ENCODE assay signal across 37 cellular contexts in the genomic region with DNA sequence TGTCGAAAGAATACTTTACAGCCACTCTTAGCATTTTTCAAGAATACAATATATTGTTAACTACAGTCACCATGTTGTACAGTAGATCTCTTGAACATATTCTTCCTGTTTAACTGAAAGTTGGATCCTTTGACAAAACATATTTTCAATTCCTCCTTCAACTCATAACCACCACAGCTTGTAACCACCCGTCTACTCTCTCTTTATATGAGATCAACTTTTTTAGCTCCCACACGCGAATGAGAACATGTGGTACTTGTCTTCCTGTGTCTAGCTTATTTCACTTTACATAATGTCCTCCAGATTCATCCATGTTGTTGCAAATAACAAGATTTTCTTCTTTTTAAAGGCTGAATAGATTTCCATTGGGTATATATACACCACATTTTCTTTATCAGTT.
"Had no signal": no experiment of that assay in that cellular context is flagged by ENCODE, and none has a peak within 500 bp of the region (broad histone marks: within the 10 kb centered on the region; RNA-seq: fewer than 3 reads in every experiment).

No MANE protein-coding gene starts in this region.

- H3K27me3 Mint-ChIP-seq: activated CD4-positive, alpha-beta memory T cell treated with anti-CD3 and anti-CD28 coated beads, Interleukin-2, amount 10 ng/mL, durations not matched to agents 7 days and 5 days; activated CD4-positive, alpha-beta T cell treated with anti-CD3 and anti-CD28 coated beads for 36 hours; activated CD4-positive, alpha-beta T cell treated with anti-CD3 and anti-CD28 coated beads, Interleukin-2, amount 10 ng/mL, durations not matched to agents 7 days and 5 days; activated CD8-positive, alpha-beta memory T cell treated with anti-CD3 and anti-CD28 coated beads, Interleukin-2, amount 10 ng/mL, durations not matched to agents 7 days and 5 days; activated naive CD4-positive, alpha-beta T cell treated with anti-CD3 and anti-CD28 coated beads, Interleukin-2, amount 10 ng/mL, durations not matched to agents 7 days and 5 days; activated naive CD4-positive, alpha-beta T cell treated with anti-CD3 and anti-CD28 coated beads, Interleukin-2, amount 50 U/mL, for 24 hours; activated naive CD8-positive, alpha-beta T cell treated with anti-CD3 and anti-CD28 coated beads, Interleukin-2, amount 10 ng/mL, durations not matched to agents 7 days and 5 days; activated naive CD8-positive, alpha-beta T cell treated with anti-CD3 and anti-CD28 coated beads, Interleukin-2, amount 50 U/mL, for 24 hours; activated T-cell treated with anti-CD3 and anti-CD28 coated beads, Interleukin-2, amount 50 U/mL, for 24 hours; central memory CD8-positive, alpha-beta T cell had no signal

- H3K4me3 Mint-ChIP-seq: activated CD4-positive, alpha-beta memory T cell treated with anti-CD3 and anti-CD28 coated beads, Interleukin-2, amount 10 ng/mL, durations not matched to agents 7 days and 5 days; activated CD4-positive, alpha-beta T cell treated with anti-CD3 and anti-CD28 coated beads for 36 hours; activated CD4-positive, alpha-beta T cell treated with anti-CD3 and anti-CD28 coated beads, Interleukin-2, amount 10 ng/mL, durations not matched to agents 7 days and 5 days; activated CD8-positive, alpha-beta memory T cell treated with anti-CD3 and anti-CD28 coated beads, Interleukin-2, amount 10 ng/mL, durations not matched to agents 7 days and 5 days; activated CD8-positive, alpha-beta T cell treated with anti-CD3 and anti-CD28 coated beads, Interleukin-2, amount 10 ng/mL, durations not matched to agents 7 days and 5 days; activated naive CD4-positive, alpha-beta T cell treated with anti-CD3 and anti-CD28 coated beads, Interleukin-2, amount 10 ng/mL, durations not matched to agents 7 days and 5 days; activated naive CD4-positive, alpha-beta T cell treated with anti-CD3 and anti-CD28 coated beads, Interleukin-2, amount 50 U/mL, for 24 hours; activated naive CD8-positive, alpha-beta T cell; activated naive CD8-positive, alpha-beta T cell treated with anti-CD3 and anti-CD28 coated beads, Interleukin-2, amount 10 ng/mL, durations not matched to agents 7 days and 5 days; activated naive CD8-positive, alpha-beta T cell treated with anti-CD3 and anti-CD28 coated beads, Interleukin-2, amount 50 U/mL, for 24 hours; activated T-cell treated with anti-CD3 and anti-CD28 coated beads, Interleukin-2, amount 50 U/mL, for 24 hours; brain; central memory CD8-positive, alpha-beta T cell; T-helper 1 cell treated with Interleukin-12 subunit alpha and Interleukin-12 subunit beta and Interleukin-4 antibody, amounts not matched to agents 30 μg/mL and 1 μg/mL, for 36 hours; T-helper 2 cell treated with Interferon-gamma antibody and Interleukin-4, amounts not matched to agents 5 μg/mL and 100 μg/mL, for 36 hours; WTC11 had no signal

- H3K27ac ChIP-seq: ascending aorta, cardiac muscle cell, WERI-Rb-1 had no signal

- H3K4me1 ChIP-seq: ascending aorta had no signal

- ATAC-seq: activated CD4-positive, alpha-beta T cell treated with anti-CD3 and anti-CD28 coated beads for 36 hours; activated CD4-positive, CD25-positive, alpha-beta regulatory T cell treated with anti-CD3 and anti-CD28 coated beads, Interleukin-2, amount 50 U/mL, for 24 hours; activated CD8-positive, alpha-beta memory T cell treated with anti-CD3 and anti-CD28 coated beads, Interleukin-2, amount 10 ng/mL, durations not matched to agents 7 days and 5 days; activated CD8-positive, alpha-beta T cell treated with anti-CD3 and anti-CD28 coated beads, Interleukin-2, amount 10 ng/mL, durations not matched to agents 7 days and 5 days; activated naive CD8-positive, alpha-beta T cell treated with anti-CD3 and anti-CD28 coated beads, Interleukin-2, amount 50 U/mL, for 24 hours; WTC11 had no signal

- H3K4me3 ChIP-seq: ascending aorta, cardiac muscle cell had no signal

- H3K9me3 Mint-ChIP-seq: activated CD4-positive, alpha-beta memory T cell treated with anti-CD3 and anti-CD28 coated beads, Interleukin-2, amount 10 ng/mL, durations not matched to agents 7 days and 5 days; activated CD4-positive, alpha-beta T cell treated with anti-CD3 and anti-CD28 coated beads, Interleukin-2, amount 10 ng/mL, durations not matched to agents 7 days and 5 days; activated naive CD4-positive, alpha-beta T cell treated with anti-CD3 and anti-CD28 coated beads, Interleukin-2, amount 10 ng/mL, durations not matched to agents 7 days and 5 days; activated naive CD8-positive, alpha-beta T cell treated with anti-CD3 and anti-CD28 coated beads, Interleukin-2, amount 10 ng/mL, durations not matched to agents 7 days and 5 days; activated naive CD8-positive, alpha-beta T cell treated with anti-CD3 and anti-CD28 coated beads, Interleukin-2, amount 50 U/mL, for 24 hours; activated T-helper 2 cell treated with anti-CD3 and anti-CD28 coated beads, Interferon-gamma antibody, Interleukin-2, Interleukin-4, amounts not matched to agents 10 μg/mL and 5 μg/mL and 100 μg/mL, durations not matched to agents 14 hours and 24 hours and 36 hours; T-helper 1 cell treated with Interleukin-12 subunit alpha and Interleukin-12 subunit beta and Interleukin-4 antibody, amounts not matched to agents 30 μg/mL and 1 μg/mL, for 36 hours; T-helper 2 cell treated with Interferon-gamma antibody and Interleukin-4, amounts not matched to agents 5 μg/mL and 100 μg/mL, for 36 hours had no signal

- H3K36me3 Mint-ChIP-seq: activated CD8-positive, alpha-beta memory T cell treated with anti-CD3 and anti-CD28 coated beads, Interleukin-2, amount 10 ng/mL, durations not matched to agents 7 days and 5 days; activated naive CD4-positive, alpha-beta T cell treated with anti-CD3 and anti-CD28 coated beads, Interleukin-2, amount 10 ng/mL, durations not matched to agents 7 days and 5 days; activated naive CD4-positive, alpha-beta T cell treated with anti-CD3 and anti-CD28 coated beads, Interleukin-2, amount 50 U/mL, for 24 hours; activated naive CD8-positive, alpha-beta T cell; activated naive CD8-positive, alpha-beta T cell treated with anti-CD3 and anti-CD28 coated beads, Interleukin-2, amount 10 ng/mL, durations not matched to agents 7 days and 5 days; brain had no signal

- H3K36me3 ChIP-seq: ascending aorta, cardiac muscle cell, WERI-Rb-1 had no signal

- H3K27me3 ChIP-seq: ascending aorta, cardiac muscle cell had no signal

- H3K4me1 Mint-ChIP-seq: activated CD4-positive, alpha-beta memory T cell treated with anti-CD3 and anti-CD28 coated beads, Interleukin-2, amount 10 ng/mL, durations not matched to agents 7 days and 5 days; activated CD4-positive, alpha-beta T cell treated with anti-CD3 and anti-CD28 coated beads for 36 hours; activated CD4-positive, alpha-beta T cell treated with anti-CD3 and anti-CD28 coated beads, Interleukin-2, amount 10 ng/mL, durations not matched to agents 7 days and 5 days; activated CD8-positive, alpha-beta memory T cell treated with anti-CD3 and anti-CD28 coated beads, Interleukin-2, amount 10 ng/mL, durations not matched to agents 7 days and 5 days; activated naive CD4-positive, alpha-beta T cell treated with anti-CD3 and anti-CD28 coated beads, Interleukin-2, amount 10 ng/mL, durations not matched to agents 7 days and 5 days; activated naive CD4-positive, alpha-beta T cell treated with anti-CD3 and anti-CD28 coated beads, Interleukin-2, amount 50 U/mL, for 24 hours; activated naive CD8-positive, alpha-beta T cell treated with anti-CD3 and anti-CD28 coated beads, Interleukin-2, amount 10 ng/mL, durations not matched to agents 7 days and 5 days; activated naive CD8-positive, alpha-beta T cell treated with anti-CD3 and anti-CD28 coated beads, Interleukin-2, amount 50 U/mL, for 24 hours; central memory CD8-positive, alpha-beta T cell had no signal

- H3K27ac Mint-ChIP-seq: activated CD4-positive, alpha-beta memory T cell treated with anti-CD3 and anti-CD28 coated beads, Interleukin-2, amount 10 ng/mL, durations not matched to agents 7 days and 5 days; activated CD4-positive, alpha-beta T cell treated with anti-CD3 and anti-CD28 coated beads for 36 hours; activated CD4-positive, alpha-beta T cell treated with anti-CD3 and anti-CD28 coated beads, Interleukin-2, amount 10 ng/mL, durations not matched to agents 7 days and 5 days; activated CD8-positive, alpha-beta memory T cell treated with anti-CD3 and anti-CD28 coated beads, Interleukin-2, amount 10 ng/mL, durations not matched to agents 7 days and 5 days; activated CD8-positive, alpha-beta T cell treated with anti-CD3 and anti-CD28 coated beads, Interleukin-2, amount 10 ng/mL, durations not matched to agents 7 days and 5 days; activated naive CD4-positive, alpha-beta T cell treated with anti-CD3 and anti-CD28 coated beads, Interleukin-2, amount 10 ng/mL, durations not matched to agents 7 days and 5 days; activated naive CD4-positive, alpha-beta T cell treated with anti-CD3 and anti-CD28 coated beads, Interleukin-2, amount 50 U/mL, for 24 hours; activated naive CD8-positive, alpha-beta T cell; activated naive CD8-positive, alpha-beta T cell treated with anti-CD3 and anti-CD28 coated beads, Interleukin-2, amount 10 ng/mL, durations not matched to agents 7 days and 5 days; activated naive CD8-positive, alpha-beta T cell treated with anti-CD3 and anti-CD28 coated beads, Interleukin-2, amount 50 U/mL, for 24 hours; activated T-cell treated with anti-CD3 and anti-CD28 coated beads, Interleukin-2, amount 50 U/mL, for 24 hours; activated T-helper 2 cell treated with anti-CD3 and anti-CD28 coated beads, Interferon-gamma antibody, Interleukin-2, Interleukin-4, amounts not matched to agents 10 μg/mL and 5 μg/mL and 100 μg/mL, durations not matched to agents 14 hours and 24 hours and 36 hours; brain; T-helper 1 cell treated with Interleukin-12 subunit alpha and Interleukin-12 subunit beta and Interleukin-4 antibody, amounts not matched to agents 30 μg/mL and 1 μg/mL, for 36 hours; T-helper 2 cell treated with Interferon-gamma antibody and Interleukin-4, amounts not matched to agents 5 μg/mL and 100 μg/mL, for 36 hours; WTC11 had no signal

- DNase-seq: activated CD4-positive, alpha-beta memory T cell treated with anti-CD3 and anti-CD28 coated beads, Interleukin-2, amount 10 ng/mL, durations not matched to agents 7 days and 5 days; activated CD4-positive, alpha-beta T cell treated with anti-CD3 and anti-CD28 coated beads for 1 hour; activated CD4-positive, alpha-beta T cell treated with anti-CD3 and anti-CD28 coated beads for 36 hours; activated CD4-positive, alpha-beta T cell treated with anti-CD3 and anti-CD28 coated beads for 48 hours; activated CD4-positive, alpha-beta T cell treated with anti-CD3 and anti-CD28 coated beads, Interleukin-2, amount 10 ng/mL, durations not matched to agents 7 days and 5 days; activated CD4-positive, alpha-beta T cell treated with anti-CD3 and anti-CD28 coated beads, Interleukin-2, amount 50 U/mL, for 48 hours; activated CD4-positive, CD25-positive, alpha-beta regulatory T cell; activated CD8-positive, alpha-beta memory T cell treated with anti-CD3 and anti-CD28 coated beads for 24 hours; activated CD8-positive, alpha-beta memory T cell treated with anti-CD3 and anti-CD28 coated beads, Interleukin-2, amount 10 ng/mL, durations not matched to agents 7 days and 5 days; activated CD8-positive, alpha-beta memory T cell treated with anti-CD3 and anti-CD28 coated beads, Interleukin-2, amount 50 U/mL, for 48 hours; activated CD8-positive, alpha-beta T cell treated with anti-CD3 and anti-CD28 coated beads, Interleukin-2, amount 10 ng/mL, durations not matched to agents 7 days and 5 days; activated effector memory CD4-positive, alpha-beta T cell treated with Interleukin-2 at 50 U/mL for 16 hours; activated gamma-delta T cell; activated naive CD4-positive, alpha-beta T cell treated with anti-CD3 and anti-CD28 coated beads, Interleukin-2, amount 10 ng/mL, durations not matched to agents 7 days and 5 days; activated naive CD4-positive, alpha-beta T cell treated with Interleukin-2 at 50 U/mL for 16 hours; activated naive CD8-positive, alpha-beta T cell treated with anti-CD3 and anti-CD28 coated beads, Interleukin-2, amount 10 ng/mL, durations not matched to agents 7 days and 5 days; activated naive CD8-positive, alpha-beta T cell treated with anti-CD3 and anti-CD28 coated beads, Interleukin-2, amount 50 U/mL, for 24 hours; activated T-cell treated with anti-CD3 and anti-CD28 coated beads, Interleukin-2, amount 50 U/mL, for 24 hours; activated T-cell treated with anti-CD3 and anti-CD28 coated beads, Interleukin-2, amount 50 U/mL, for 48 hours; amygdala; anterior cingulate cortex; caudate nucleus; cerebellar nuclear complex; T-helper 2 cell; T-helper 9 cell; WERI-Rb-1 had no signal
